ENCODE assay signal across 8 cellular contexts in the genomic region with DNA sequence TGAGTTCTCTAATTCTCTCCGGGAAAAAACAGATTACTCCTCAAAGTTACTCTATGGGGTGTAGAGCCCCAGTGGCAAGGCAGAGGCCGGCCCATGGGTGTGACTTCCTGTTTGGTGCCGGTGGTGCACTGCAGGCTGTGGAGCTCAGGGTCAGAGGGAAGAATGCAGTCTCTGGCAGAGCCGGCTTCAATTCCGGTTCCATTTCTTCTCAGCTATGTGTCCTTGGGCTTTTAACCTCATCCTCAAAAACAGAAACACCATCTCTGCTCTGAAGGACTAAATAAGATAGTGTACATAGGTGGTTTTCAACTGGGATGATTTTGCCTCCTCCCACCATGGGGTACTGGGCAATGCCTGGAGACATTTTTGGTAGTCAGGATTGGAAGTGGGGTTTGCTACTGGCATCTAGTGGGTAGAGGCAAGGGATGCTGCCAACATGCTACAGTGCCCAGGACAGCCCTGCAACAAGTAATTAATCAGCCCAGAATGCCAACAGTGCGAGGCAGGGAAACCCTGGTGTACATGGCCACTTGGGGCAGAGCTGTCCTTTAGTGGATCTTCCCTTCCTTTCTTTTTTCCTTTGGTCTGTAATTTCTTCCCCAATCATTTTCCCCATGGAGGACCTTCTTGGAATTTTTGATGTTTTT.
A peak's percentile ranks its signal among the peaks of the same experiment; 100 is the strongest.
DNase-seq lines count a peak whose midpoint lies in the region; ATAC-seq and TF ChIP-seq lines count a peak whose summit lies in the region.

No MANE protein-coding gene starts in this region.

- ATAC-seq in GM18502 (IDR thresholded peaks at IDR 0.05; ENCODE audit: poor library complexity, unreplicated experiment): peak; percentile 83
- ATAC-seq in HG02870 (IDR thresholded peaks at IDR 0.05; ENCODE audit: unreplicated experiment): peak; percentile 61
- peak; percentile 91 for ATAC-seq in activated CD8-positive, alpha-beta T cell treated with anti-CD3 and anti-CD28 coated beads for 36 hours
- ATAC-seq in mucosa of descending colon: peak; percentile 55
- ATAC-seq in HG03469 (IDR thresholded peaks at IDR 0.05; ENCODE audit: unreplicated experiment): no peak

- POLR2A ChIA-PET in activated CD8-positive, alpha-beta T cell treated with anti-CD3 and anti-CD28 coated beads for 36 hours (lab: Charles Lee): interaction anchor here (0.6 kb wide), 1 partner anchor 17 kb away, joined by 3 read pairs; no protein-coding TSS in a partner anchor

- no peak for TF ChIP-seq CTCF in activated CD8-positive, alpha-beta T cell treated with anti-CD3 and anti-CD28 coated beads for 36 hours (IDR thresholded peaks at IDR 0.05)
- no peak for TF ChIP-seq CTCF in mucosa of descending colon (IDR thresholded peaks at IDR 0.05)

- CTCF ChIA-PET in activated CD8-positive, alpha-beta T cell treated with anti-CD3 and anti-CD28 coated beads for 36 hours (lab: Charles Lee): interaction anchor here (1.0 kb wide), 1 partner anchor 123 kb away, joined by 3 read pairs; no protein-coding TSS in a partner anchor

- H3K4me3 Mint-ChIP-seq in activated CD8-positive, alpha-beta T cell treated with anti-CD3 and anti-CD28 coated beads for 36 hours: no peak overlapping the region

- DNase-seq in activated CD8-positive, alpha-beta T cell treated with anti-CD3 and anti-CD28 coated beads for 36 hours: peak; percentile 47
- peak; percentile 6 to 56 (median 37) for DNase-seq in mucosa of descending colon
- DNase-seq in AG08396 (ENCODE audit: low spot score): no peak
- no peak for DNase-seq in kidney glomerular epithelial cell (lab: John Stamatoyannopoulos, UW)
- DNase-seq in G401 (ENCODE audit: low spot score): no peak

- H3K27me3 Mint-ChIP-seq in activated CD8-positive, alpha-beta T cell treated with anti-CD3 and anti-CD28 coated beads for 36 hours: no peaks in the 10 kb centered on the region

- intact Hi-C loops in activated CD8-positive, alpha-beta T cell treated with anti-CD3 and anti-CD28 coated beads for 36 hours (cut with micrococcal nuclease): no loop called here
- intact Hi-C loops in mucosa of descending colon (cut with DNase I, micrococcal nuclease): no loop called here

- in situ Hi-C loops in G401 (cut with HindIII; ENCODE audit: low sequenced_read_pairs): no loop called here

- peaks cover 4% of the 10 kb centered on the region for H3K9me3 Mint-ChIP-seq in activated CD8-positive, alpha-beta T cell treated with anti-CD3 and anti-CD28 coated beads for 36 hours

- no peaks in the 10 kb centered on the region for H3K36me3 Mint-ChIP-seq in activated CD8-positive, alpha-beta T cell treated with anti-CD3 and anti-CD28 coated beads for 36 hours (ENCODE audit: low read depth)

- no peaks in the 10 kb centered on the region for H3K4me1 Mint-ChIP-seq in activated CD8-positive, alpha-beta T cell treated with anti-CD3 and anti-CD28 coated beads for 36 hours (ENCODE audit: low read depth)

- H3K9me3 ChIP-seq in mucosa of descending colon: no peaks in the 10 kb centered on the region

- no peaks in the 10 kb centered on the region for H3K36me3 ChIP-seq in mucosa of descending colon (ENCODE audit: low read depth)

- H3K4me3 ChIP-seq in mucosa of descending colon: no peak overlapping the region

- no peaks in the 10 kb centered on the region for H3K4me1 ChIP-seq in mucosa of descending colon (ENCODE audit: low read depth)

- H3K27ac Mint-ChIP-seq in activated CD8-positive, alpha-beta T cell treated with anti-CD3 and anti-CD28 coated beads for 36 hours: no peak overlapping the region

Comparison
In these comparisons a context has a peak if more than half of its experiments do, and no peak if none do; other contexts are left out.
1. DNase-seq: peak in activated CD8-positive, alpha-beta T cell treated with anti-CD3 and anti-CD28 coated beads for 36 hours (single experiment) and mucosa of descending colon (3 of 3); none in AG08396 (single experiment), kidney glomerular epithelial cell (single experiment) and G401 (single experiment).